Comparison of ENCODE assay signal across 10 cellular contexts in genomic region chr1:50023292-50024159, GRCh38. TPM values are rescaled to one million over a fixed set of nuclear protein-coding genes. Genes with fewer than 3 reads are reported as not detected.
DNase-seq lines count a peak whose midpoint lies in the region; ATAC-seq, FAIRE-seq and TF ChIP-seq lines count a peak whose summit lies in the region.
"Had no signal": no experiment of that assay in that cellular context is flagged by ENCODE, and none has a peak within 500 bp of the region (broad histone marks: within the 10 kb centered on the region; RNA-seq: fewer than 3 reads in every experiment).

Gene AGBL4, minus strand, starts transcription at chr1:50023954.

- H3K27ac Mint-ChIP-seq in chondrocyte (ENCODE audit: unreplicated experiment) = no peak within 1 kb of the TSS

- H3K9me3 Mint-ChIP-seq in chondrocyte (ENCODE audit: low read depth) = peaks cover 16% of the 10 kb centered on the region

- peak; percentile 6 for DNase-seq in activated CD4-positive, alpha-beta T cell treated with anti-CD3 and anti-CD28 coated beads for 48 hours
- DNase-seq in activated CD4-positive, alpha-beta T cell treated with anti-CD3 and anti-CD28 coated beads, Interleukin-2, amount 50 U/mL, for 4 hours = no peak
- DNase-seq in NCI-H524 (lab: John Stamatoyannopoulos, UW) = peak; percentile 70 to 85
- DNase-seq in chondrocyte (ENCODE audit: low spot score) = peak; percentile 84
- DNase-seq in left lobe of liver (ENCODE audit: low spot score) = peak; percentile 51
- no peak for DNase-seq in GM10266 (ENCODE audit: extremely low spot score)
- no peak for DNase-seq in GM12891 (ENCODE audit: insufficient read length, low spot score)

- no peaks in the 10 kb centered on the region for H3K36me3 ChIP-seq in stomach smooth muscle (ENCODE audit: control insufficient read depth in 2 of 2, insufficient read depth in 2 of 2, low read length in 2 of 2)
- H3K36me3 ChIP-seq: BLaER1 treated with 17β-estradiol and CSF1 and Interleukin-3, amounts not matched to agents 10 nM and 100 nM had no signal

- no peaks in the 10 kb centered on the region for H3K27me3 ChIP-seq in stomach smooth muscle (ENCODE audit: control insufficient read depth in 1 of 2, insufficient read depth in 2 of 2, low read length in 2 of 2)
- H3K27me3 ChIP-seq: BLaER1 treated with 17β-estradiol and CSF1 and Interleukin-3, amounts not matched to agents 10 nM and 100 nM had no signal

- peak within 1 kb of the TSS; percentile 59 to 76 for H3K4me3 ChIP-seq in stomach smooth muscle (ENCODE audit: low read length in 2 of 2)
- H3K4me3 ChIP-seq: BLaER1 treated with 17β-estradiol and CSF1 and Interleukin-3, amounts not matched to agents 10 nM and 100 nM had no signal

- peaks cover 7% of the 10 kb centered on the region for H3K4me1 ChIP-seq in stomach smooth muscle (ENCODE audit: control insufficient read depth, insufficient read depth, low read length)

- H3K27me3 Mint-ChIP-seq in chondrocyte (ENCODE audit: low read depth) = no peaks in the 10 kb centered on the region

- peak within 1 kb of the TSS; percentile 43 to 65 for H3K9ac ChIP-seq in stomach smooth muscle (ENCODE audit: low read length in 2 of 2)
- H3K9ac ChIP-seq: BLaER1 treated with 17β-estradiol and CSF1 and Interleukin-3, amounts not matched to agents 10 nM and 100 nM had no signal

- TF ChIP-seq POLR2A in GM12891 (IDR thresholded peaks at IDR 0.05; ENCODE audit: low read depth, low read length) = no peak

- H3K36me3 Mint-ChIP-seq in chondrocyte (ENCODE audit: low read depth) = no peaks in the 10 kb centered on the region

- TF ChIP-seq CTCF in chondrocyte (IDR thresholded peaks at IDR 0.05) (no peak), GM10266 (IDR thresholded peaks at IDR 0.05; ENCODE audit: control insufficient read depth, insufficient read depth, low read depth, missing control alignments) (no peak)

- H3K27ac ChIP-seq in stomach smooth muscle (ENCODE audit: low read length) = no peak within 1 kb of the TSS
- H3K27ac ChIP-seq: BLaER1 treated with 17β-estradiol and CSF1 and Interleukin-3, amounts not matched to agents 10 nM and 100 nM had no signal

- ATAC-seq in left lobe of liver = peak; percentile 94

- H3K4me1 Mint-ChIP-seq in chondrocyte (ENCODE audit: low read depth) = no peaks in the 10 kb centered on the region

- no peaks in the 10 kb centered on the region for H3K9me3 ChIP-seq in stomach smooth muscle (ENCODE audit: control insufficient read depth in 2 of 2, low read length in 2 of 2)

- H3K4me3 Mint-ChIP-seq in chondrocyte (ENCODE audit: unreplicated experiment) = no peak within 1 kb of the TSS

- no peak for FAIRE-seq in GM12891 (lab: Jason Lieb, UNC)

TF ChIP-seq in GM12891, 5 proteins besides CTCF, POLR2A, EP300 and RAD21:
- TF ChIP-seq PAX5 (IDR thresholded peaks at IDR 0.05; ENCODE audit: insufficient read depth, low read length, severe bottlenecking) (no peak), POLR2AphosphoS5 (IDR thresholded peaks at IDR 0.05; ENCODE audit: low read depth, low read length) (no peak), SPI1 (IDR thresholded peaks at IDR 0.05; ENCODE audit: low read depth, low read length) (no peak), TAF1 (IDR thresholded peaks at IDR 0.05; ENCODE audit: low read depth, low read length) (no peak), POU2F2 (IDR thresholded peaks at IDR 0.05; ENCODE audit: low read depth, low read length) (no peak)

RNA-seq across cellular contexts. Expression of gene AGBL4, which starts in this region (rescaled TPM):
- total RNA-seq in chondrocyte (not detected in 3 replicates), left lobe of liver (2.2 TPM)
- not detected for polyA plus RNA-seq in GM12891 (2012; ENCODE audit: low read depth, missing spikeins)
- total RNA-seq: T-helper 2 cell treated with Interferon-gamma antibody and Interleukin-4, amounts not matched to agents 100 ng/mL and 5 ng/mL, for 36 hours had no signal

Comparison
In these comparisons a context has a peak if more than half of its experiments do, and no peak if none do; other contexts are left out.
1. DNase-seq: peak in activated CD4-positive, alpha-beta T cell treated with anti-CD3 and anti-CD28 coated beads for 48 hours (single experiment), NCI-H524 (2 of 2) and left lobe of liver (single experiment); none in activated CD4-positive, alpha-beta T cell treated with anti-CD3 and anti-CD28 coated beads, Interleukin-2, amount 50 U/mL, for 4 hours (0 of 2), GM10266 (single experiment) and GM12891 (single experiment).
2. Peak in DNase-seq in chondrocyte; RNA of the gene not detected or under 1 TPM.